Comparison of ENCODE assay signal across 21 cellular contexts in the genomic region with DNA sequence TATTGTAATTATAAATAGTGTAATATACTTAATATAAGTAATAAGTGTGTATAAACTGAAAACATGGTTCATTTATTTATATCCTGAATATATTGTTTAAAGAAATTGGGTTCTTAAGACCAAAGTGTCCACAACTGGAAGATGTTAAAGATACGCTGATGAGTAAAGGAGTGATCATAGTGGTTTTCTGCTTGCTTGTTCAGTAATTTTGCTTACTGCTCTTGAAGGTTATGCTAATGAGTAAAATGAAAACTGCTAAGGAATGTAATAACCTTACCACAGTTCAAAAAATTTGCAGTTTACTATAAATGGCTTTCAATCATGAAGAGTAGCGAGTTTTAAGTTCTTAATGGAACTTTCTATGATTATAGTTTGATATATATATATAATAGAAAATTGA.
"Had no signal": no experiment of that assay in that cellular context is flagged by ENCODE, and none has a peak within 500 bp of the region (broad histone marks: within the 10 kb centered on the region; RNA-seq: fewer than 3 reads in every experiment).

No MANE protein-coding gene starts in this region.

- H3K4me3 ChIP-seq: breast epithelium, colonic mucosa, dorsolateral prefrontal cortex, esophagus muscularis mucosa, gastrocnemius medialis, tibial artery had no signal

- H3K27me3 ChIP-seq: breast epithelium, colonic mucosa, dorsolateral prefrontal cortex, esophagus muscularis mucosa, gastrocnemius medialis, tibial artery had no signal

- H3K27ac ChIP-seq: breast epithelium, colonic mucosa, dorsolateral prefrontal cortex, esophagus muscularis mucosa, gastrocnemius medialis, tibial artery had no signal

- H3K4me3 Mint-ChIP-seq: activated naive CD8-positive, alpha-beta T cell treated with anti-CD3 and anti-CD28 coated beads for 36 hours; effector memory CD8-positive, alpha-beta T cell; memory B cell; stimulated activated naive CD8-positive, alpha-beta T cell treated with anti-CD3 and anti-CD28 coated beads, Interleukin-15, amount 100 ng/mL, for 72 hours had no signal

- H2AFZ ChIP-seq: parathyroid adenoma had no signal

- H3K9ac ChIP-seq: parathyroid adenoma had no signal

- H3K4me1 ChIP-seq: breast epithelium, colonic mucosa, tibial artery had no signal

- H3K9me3 Mint-ChIP-seq: activated naive CD8-positive, alpha-beta T cell treated with anti-CD3 and anti-CD28 coated beads for 36 hours; activated T-helper 2 cell treated with anti-CD3 and anti-CD28 coated beads, Interferon-gamma antibody, Interleukin-2, Interleukin-4, amounts not matched to agents 10 μg/mL and 5 μg/mL and 100 μg/mL, durations not matched to agents 14 hours and 24 hours and 36 hours; effector memory CD8-positive, alpha-beta T cell; memory B cell; stimulated activated naive CD8-positive, alpha-beta T cell treated with anti-CD3 and anti-CD28 coated beads, Interleukin-15, amount 100 ng/mL, for 72 hours had no signal

- FAIRE-seq: endothelial cell of umbilical vein had no signal

- DNase-seq: activated CD8-positive, alpha-beta memory T cell treated with anti-CD3 and anti-CD28 coated beads, Interleukin-2, amount 50 U/mL, for 48 hours; activated naive CD4-positive, alpha-beta T cell treated with Interleukin-2 at 50 U/mL for 16 hours; activated naive CD8-positive, alpha-beta T cell treated with anti-CD3 and anti-CD28 coated beads for 36 hours; colonic mucosa; dorsolateral prefrontal cortex; effector memory CD8-positive, alpha-beta T cell; gastrocnemius medialis; head of caudate nucleus; islet precursor cell; left cardiac atrium; nucleus accumbens; right cardiac atrium; stimulated activated CD4-positive, alpha-beta T cell treated with anti-CD3 and anti-CD28 coated beads, Interleukin-1b, Interleukin-23, amount 100 ng/mL, for 48 hours; stimulated activated naive CD8-positive, alpha-beta T cell treated with anti-CD3 and anti-CD28 coated beads, Interleukin-15, amount 100 ng/mL, for 72 hours; tibial artery had no signal

- H3K9me3 ChIP-seq: breast epithelium, colonic mucosa, esophagus muscularis mucosa, gastrocnemius medialis, tibial artery had no signal

- ATAC-seq: effector memory CD8-positive, alpha-beta T cell; gastrocnemius medialis; left cardiac atrium; right cardiac atrium; stimulated activated naive CD8-positive, alpha-beta T cell treated with anti-CD3 and anti-CD28 coated beads, Interleukin-15, amount 100 ng/mL, for 72 hours had no signal

- H3K27me3 Mint-ChIP-seq: activated naive CD8-positive, alpha-beta T cell treated with anti-CD3 and anti-CD28 coated beads for 36 hours; effector memory CD8-positive, alpha-beta T cell; memory B cell; stimulated activated naive CD8-positive, alpha-beta T cell treated with anti-CD3 and anti-CD28 coated beads, Interleukin-15, amount 100 ng/mL, for 72 hours had no signal
